In genomic region chr14:100693877-100694578, GRCh38 we compare ENCODE assay signal across 22 cellular contexts. TPM values are rescaled to one million over a fixed set of nuclear protein-coding genes. Genes with fewer than 3 reads are reported as not detected.
"Had no signal": no experiment of that assay in that cellular context is flagged by ENCODE, and none has a peak within 500 bp of the region (broad histone marks: within the 10 kb centered on the region; RNA-seq: fewer than 3 reads in every experiment).

No MANE protein-coding gene starts in this region.

- H3K4me1 ChIP-seq: ascending aorta, gastroesophageal sphincter, transverse colon had no signal

- ATAC-seq: activated naive CD8-positive, alpha-beta T cell treated with anti-CD3 and anti-CD28 coated beads, Interleukin-2, amount 50 U/mL, for 24 hours; gastroesophageal sphincter; heart right ventricle; left colon; mucosa of descending colon had no signal

- H3K9me3 Mint-ChIP-seq: activated naive CD4-positive, alpha-beta T cell treated with anti-CD3 and anti-CD28 coated beads for 36 hours; activated naive CD8-positive, alpha-beta T cell treated with anti-CD3 and anti-CD28 coated beads, Interleukin-2, amount 50 U/mL, for 24 hours; activated T-helper 2 cell treated with anti-CD3 and anti-CD28 coated beads, Interferon-gamma antibody, Interleukin-2, Interleukin-4, amounts not matched to agents 10 μg/mL and 5 μg/mL and 100 μg/mL, durations not matched to agents 14 hours and 24 hours and 36 hours; naive thymus-derived CD4-positive, alpha-beta T cell had no signal

- H3K4me1 Mint-ChIP-seq: activated naive CD8-positive, alpha-beta T cell treated with anti-CD3 and anti-CD28 coated beads, Interleukin-2, amount 50 U/mL, for 24 hours had no signal

- H3K27me3 ChIP-seq: ascending aorta, transverse colon had no signal

- H3K27ac ChIP-seq: ascending aorta, gastroesophageal sphincter, heart right ventricle, transverse colon, VCaP had no signal

- H3K4me3 ChIP-seq: ascending aorta, gastroesophageal sphincter, heart right ventricle, lung, mucosa of descending colon, skin epidermis, transverse colon had no signal

- DNase-seq: activated CD4-positive, alpha-beta T cell treated with anti-CD3 and anti-CD28 coated beads for 1 hour; activated CD4-positive, alpha-beta T cell treated with anti-CD3 and anti-CD28 coated beads, Interleukin-2, amount 50 U/mL, for 4 hours; activated naive CD4-positive, alpha-beta T cell treated with anti-CD3 and anti-CD28 coated beads for 36 hours; activated naive CD8-positive, alpha-beta T cell treated with anti-CD3 and anti-CD28 coated beads, Interleukin-2, amount 50 U/mL, for 24 hours; heart right ventricle; left colon; mucosa of descending colon; naive thymus-derived CD4-positive, alpha-beta T cell; posterior cingulate gyrus; stimulated activated CD4-positive, alpha-beta T cell treated with anti-CD3 and anti-CD28 coated beads, Interleukin-4, amount 100 ng/mL, for 24 hours; stimulated activated naive CD4-positive, alpha-beta T cell treated with Interleukin-2 at 50 U/mL for 16 hours; transverse colon had no signal

- H3K36me3 ChIP-seq: ascending aorta, gastroesophageal sphincter, heart right ventricle, transverse colon had no signal

- H3K4me3 Mint-ChIP-seq: activated naive CD4-positive, alpha-beta T cell treated with anti-CD3 and anti-CD28 coated beads for 36 hours; activated naive CD8-positive, alpha-beta T cell treated with anti-CD3 and anti-CD28 coated beads, Interleukin-2, amount 50 U/mL, for 24 hours; naive thymus-derived CD4-positive, alpha-beta T cell had no signal

- H3K27me3 Mint-ChIP-seq: activated naive CD8-positive, alpha-beta T cell treated with anti-CD3 and anti-CD28 coated beads, Interleukin-2, amount 50 U/mL, for 24 hours had no signal

- H3K9me3 ChIP-seq: ascending aorta, gastroesophageal sphincter, heart right ventricle, mucosa of descending colon, transverse colon had no signal

- H3K36me3 Mint-ChIP-seq: naive thymus-derived CD4-positive, alpha-beta T cell had no signal

- H3K27ac Mint-ChIP-seq: activated naive CD4-positive, alpha-beta T cell treated with anti-CD3 and anti-CD28 coated beads for 36 hours; activated naive CD8-positive, alpha-beta T cell treated with anti-CD3 and anti-CD28 coated beads, Interleukin-2, amount 50 U/mL, for 24 hours; activated T-helper 2 cell treated with anti-CD3 and anti-CD28 coated beads, Interferon-gamma antibody, Interleukin-2, Interleukin-4, amounts not matched to agents 10 μg/mL and 5 μg/mL and 100 μg/mL, durations not matched to agents 14 hours and 24 hours and 36 hours; naive thymus-derived CD4-positive, alpha-beta T cell had no signal

RNA-seq across cellular contexts. Expression of gene DLK1, which starts 32.7 kb away (rescaled TPM):
- total RNA-seq: activated naive CD4-positive, alpha-beta T cell treated with anti-CD3 and anti-CD28 coated beads for 36 hours; activated T-helper 2 cell treated with anti-CD3 and anti-CD28 coated beads, Interferon-gamma antibody, Interleukin-2, Interleukin-4, amounts not matched to agents 10 μg/mL and 5 μg/mL and 100 μg/mL, durations not matched to agents 14 hours and 24 hours and 36 hours; bronchial epithelial cell; dermis microvascular lymphatic vessel endothelial cell; epithelial cell of proximal tubule; gastroesophageal sphincter; left colon; naive thymus-derived CD4-positive, alpha-beta T cell; T-helper 1 cell treated with Interleukin-12 subunit alpha and Interleukin-12 subunit beta and Interleukin-4 antibody, amounts not matched to agents 30 ng/mL and 1 ng/mL, for 36 hours; transverse colon had no signal
- polyA plus RNA-seq: naive thymus-derived CD4-positive, alpha-beta T cell had no signal
